In the genomic region with DNA sequence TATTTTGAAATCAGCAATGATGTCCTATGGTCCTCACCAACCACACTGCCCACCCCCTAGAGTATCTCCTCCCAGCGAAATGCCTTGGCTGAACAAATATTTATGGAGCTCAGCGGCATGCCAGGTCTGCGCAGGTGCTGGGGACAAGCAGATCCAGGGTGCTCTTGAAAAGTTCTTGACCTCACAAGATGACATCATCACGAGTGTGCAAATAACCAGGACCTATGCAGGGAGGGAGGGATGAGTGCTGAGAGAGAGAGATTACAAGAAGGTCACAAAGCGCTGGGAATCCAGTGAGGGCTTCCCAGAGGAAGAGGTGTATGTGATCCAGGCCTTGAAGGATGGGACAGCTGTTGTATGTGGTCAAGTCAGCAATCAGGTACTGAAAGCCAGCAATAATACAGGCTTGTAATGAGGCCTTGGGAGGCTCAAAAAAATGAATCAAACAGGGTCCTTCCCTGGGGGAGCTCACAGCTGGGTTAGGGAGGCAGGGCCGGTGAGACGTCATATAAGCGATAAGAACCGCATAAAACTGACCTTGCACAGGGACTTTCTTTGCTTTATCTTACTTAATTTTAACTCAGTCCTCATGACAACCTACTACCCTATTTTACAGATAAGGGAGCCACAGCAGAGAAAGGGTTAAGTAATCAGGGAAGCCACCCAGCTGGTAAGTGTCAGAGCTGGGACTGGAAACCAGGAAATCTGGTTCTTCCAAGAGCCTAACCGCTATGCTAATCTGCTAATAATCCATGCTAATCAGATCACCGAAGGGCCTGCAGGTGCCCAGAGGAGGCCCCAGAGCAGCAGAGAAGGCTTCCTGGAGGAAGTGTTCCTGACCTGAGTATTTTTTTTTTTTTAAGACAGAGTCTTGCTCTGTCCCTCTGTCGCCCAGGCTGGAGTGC, we compare ENCODE assay signal across 8 cellular contexts. TPM values are rescaled to one million over a fixed set of nuclear protein-coding genes. Genes with fewer than 3 reads are reported as not detected.
DNase-seq lines count a peak whose midpoint lies in the region; ATAC-seq, FAIRE-seq and TF ChIP-seq lines count a peak whose summit lies in the region.

No MANE protein-coding gene starts in this region.

- no peaks in the 10 kb centered on the region for H3K27me3 ChIP-seq in K562 (ENCODE audit: control insufficient read depth in 2 of 2, insufficient read depth in 2 of 2, low read length in 2 of 2)
- no peaks in the 10 kb centered on the region for H3K27me3 ChIP-seq in muscle layer of duodenum (ENCODE audit: low read depth, low read length)

- peak overlapping the region in 1 of 2 experiments; percentile 8; a peak in 1 of 4 replicates for H3K9ac ChIP-seq in K562 (ENCODE audit: insufficient read depth in 1 of 2, low read depth in 2 of 2, low read length in 2 of 2)

- H3K4me2 ChIP-seq in K562 (ENCODE audit: insufficient read depth, low read length), result peak overlapping the region; percentile 10; the same call in 1 of the 2 replicates

- H2AFZ ChIP-seq in K562 (ENCODE audit: low read depth, low read length), result no peak overlapping the region

- intact Hi-C loops in K562 (cut with micrococcal nuclease), result no loop called here

- no peak for TF ChIP-seq EP300 in K562 (IDR thresholded peaks at IDR 0.05; ENCODE audit: low read length)

- DNase-seq in D341Med (ENCODE audit: low spot score) (peak; percentile 81), NCI-H146 (lab: John Stamatoyannopoulos, UW) (peak; percentile 96), K562 (ENCODE audit: extremely low read depth in 1 of 4, low spot score in 3 of 4) (peak; percentile 51 to 64 (median 54))
- DNase-seq in activated effector memory CD4-positive, alpha-beta T cell treated with Interleukin-2 at 50 U/mL for 16 hours, result no peak

- peaks cover 19% of the 10 kb centered on the region for H4K20me1 ChIP-seq in K562 (replicated peaks; ENCODE audit: control insufficient read depth, insufficient read depth, low read length)

- H3K9me1 ChIP-seq in K562 (ENCODE audit: control insufficient read depth, insufficient read depth, low read length), result no peaks in the 10 kb centered on the region

- H3K4me1 ChIP-seq in K562 (replicated peaks in 1 of 2; ENCODE audit: control insufficient read depth in 2 of 2, insufficient read depth in 2 of 2, low read length in 2 of 2), result peaks cover 69 to 76% of the 10 kb centered on the region in 2 experiments
- H3K4me1 ChIP-seq in muscle layer of duodenum (ENCODE audit: control insufficient read depth in 1 of 2, insufficient read depth in 2 of 2, low read length in 2 of 2), result peaks cover 84 to 98% of the 10 kb centered on the region in 2 donors

- H3K4me3 ChIP-seq in K562 (no peak overlapping the region), muscle layer of duodenum (ENCODE audit: low read depth in 1 of 2, low read length in 2 of 2) (no peak overlapping the region)

- H3K79me2 ChIP-seq in K562 (ENCODE audit: control insufficient read depth, insufficient read depth, low read length), result peaks cover 86% of the 10 kb centered on the region

- BruUV-seq in K562 (replicated peaks; lab: Mats Ljungman, UMichigan), result no TSS peak

- peak; percentile 80 for FAIRE-seq in K562 (lab: Jason Lieb, UNC)

- H3K9me3 ChIP-seq in K562 (replicated peaks; ENCODE audit: control insufficient read depth, insufficient read depth, low read depth, low read length) (no peaks in the 10 kb centered on the region), muscle layer of duodenum (ENCODE audit: control insufficient read depth in 1 of 2, low read length in 2 of 2) (no peaks in the 10 kb centered on the region)

- in situ Hi-C loops in K562 (cut with MboI), result no loop called here

- H3K27ac ChIP-seq in K562 (ENCODE audit: extremely low read depth, low read depth, low read length) (0 out of 3 replicates have a peak overlapping the region, but pooled peaks have one; percentile 8), muscle layer of duodenum (ENCODE audit: low read length) (peak overlapping the region; percentile 73)

- no peak for TF ChIP-seq POLR2A in K562 (conservative IDR thresholded peaks at IDR 0.05)

- POLR2A ChIA-PET in K562 (lab: Yijun Ruan, JAX), result interaction anchor here (0.5 to 1.9 kb wide), 9 partner anchors 9 to 1363 kb away, joined by 3 to 8 read pairs (median 3); no protein-coding TSS in a partner anchor

- TF ChIP-seq RAD21 in K562 (CRISPR knock-in tag; conservative IDR thresholded peaks at IDR 0.05 in 1 of 2, IDR thresholded peaks at IDR 0.05 in 1 of 2), result no peak

- 24% methylated on average over 12 of the region's 12 CpGs for WGBS in K562 (ENCODE audit: insufficient coverage, low coverage, missing lambda C conversion rate)

- no peak for TF ChIP-seq CTCF in K562 (IDR thresholded peaks at IDR 0.05 in 2 of 3, conservative IDR thresholded peaks at IDR 0.05 in 1 of 3; ENCODE audit: insufficient read depth in 2 of 3, low read depth in 1 of 3, low read length in 3 of 3)

- CTCF ChIA-PET in K562 (lab: Yijun Ruan, JAX; ENCODE audit: low intra/inter-chr PET ratio), result no interaction called here

- ATAC-seq in K562 (peak; percentile 19), HG03571 (IDR thresholded peaks at IDR 0.05; ENCODE audit: unreplicated experiment) (no peak), GM21390 (IDR thresholded peaks at IDR 0.05; ENCODE audit: unreplicated experiment) (no peak), GM19467 (IDR thresholded peaks at IDR 0.05; ENCODE audit: unreplicated experiment) (no peak)

- peaks cover 31% of the 10 kb centered on the region; the same call in 1 of the 3 replicates for H3K36me3 ChIP-seq in K562 (ENCODE audit: control insufficient read depth, insufficient read depth, low read length)
- H3K36me3 ChIP-seq in muscle layer of duodenum (ENCODE audit: control insufficient read depth in 1 of 2, insufficient read depth in 2 of 2, low read length in 2 of 2), result no peaks in the 10 kb centered on the region

TF ChIP-seq in K562, 482 proteins besides CTCF, POLR2A, EP300 and RAD21 (continues in another document):
- TF ChIP-seq, protein P1, sequence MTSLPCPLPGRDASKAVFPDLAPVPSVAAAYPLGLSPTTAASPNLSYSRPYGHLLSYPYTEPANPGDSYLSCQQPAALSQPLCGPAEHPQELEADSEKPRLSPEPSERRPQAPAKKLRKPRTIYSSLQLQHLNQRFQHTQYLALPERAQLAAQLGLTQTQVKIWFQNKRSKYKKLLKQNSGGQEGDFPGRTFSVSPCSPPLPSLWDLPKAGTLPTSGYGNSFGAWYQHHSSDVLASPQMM (CRISPR knock-in tag; IDR thresholded peaks at IDR 0.05), result no peak
- TF ChIP-seq GTF2E2 (tag; IDR thresholded peaks at IDR 0.05) (no peak), TRIM24 (IDR thresholded peaks at IDR 0.05) (0 out of 4 replicates have a peak, but pooled peaks of 1 of the 2 experiments have one; percentile 14), DNMT1 (IDR thresholded peaks at IDR 0.05) (no peak)

RNA-seq across cellular contexts. Expression of a gene that starts 8.2 kb away (rescaled TPM):
- total RNA-seq in K562 (2011; cell fraction: chromatin; rRNA removed; ENCODE audit: low replicate concordance), result 58.4 and 169 TPM in 2 replicates
- total RNA-seq in K562 (2011; cell fraction: nucleolus; rRNA removed), result 93.3 and 107 TPM in 2 replicates
- total RNA-seq in K562 (2011; cell fraction: nucleoplasm; rRNA removed), result 70.8 and 73.7 TPM in 2 replicates
- total RNA-seq in K562 (2014; rRNA removed) (21.8 and 27.6 TPM in 2 replicates), K562 (2014; rRNA removed; fragmentation: Illumina TruSeq; extraction: Trizol) (22.9 and 28.5 TPM in 2 replicates), K562 (2015; rRNA removed; fragmentation: Illumina TruSeq; extraction: Trizol) (41.7 and 43.5 TPM in 2 replicates), K562 (2021) (43.6 and 45.4 TPM in 2 replicates)
- polyA plus RNA-seq in K562 (2011; rRNA removed) (26.2 and 30.8 TPM in 2 replicates), K562 (2014; fragmentation: Illumina TruSeq; extraction: Trizol) (35.6 and 38.4 TPM in 2 replicates), K562 (2014; fragmentation: Nextera tagmentation; extraction: Ambion mirVana) (10 to 100 TPM in 1 of 2 experiments, 1 to 10 TPM in 1; 6.6 to 13.1 TPM), K562 (2014; rRNA removed) (24.2 and 30.6 TPM in 2 replicates)
- 28.6 and 44.2 TPM in 2 replicates for polyA plus RNA-seq in K562 (2011; cell fraction: cytosol; rRNA removed)
- polyA plus RNA-seq in K562 (2011; cell fraction: nucleus; rRNA removed), result 30.8 and 44.9 TPM in 2 replicates
- polyA plus RNA-seq in K562 (2012), result 33.4 and 35.1 TPM in 2 replicates
- 80.3 and 121 TPM in 2 replicates for polyA minus RNA-seq in K562 (2011; rRNA and poly(A)+ RNA removed)
- polyA minus RNA-seq in K562 (2011; cell fraction: cytosol; rRNA and poly(A)+ RNA removed), result 31.7 and 45.7 TPM in 2 replicates
- polyA minus RNA-seq in K562 (2011; cell fraction: nucleus; rRNA and poly(A)+ RNA removed), result 63.5 and 65.3 TPM in 2 replicates

RNA-seq across cellular contexts. Expression of a gene that starts 56.1 kb away (rescaled TPM):
- total RNA-seq in K562 (2011; cell fraction: chromatin; rRNA removed; ENCODE audit: low replicate concordance), result 368 and 416 TPM in 2 replicates
- 577 and 735 TPM in 2 replicates for total RNA-seq in K562 (2011; cell fraction: nucleolus; rRNA removed)
- 828 and 1,575 TPM in 2 replicates for total RNA-seq in K562 (2011; cell fraction: nucleoplasm; rRNA removed)
- total RNA-seq in K562 (2014; rRNA removed), result 2,700 and 3,102 TPM in 2 replicates
- total RNA-seq in K562 (2014; rRNA removed; fragmentation: Illumina TruSeq; extraction: Trizol), result 3,530 and 3,738 TPM in 2 replicates
- 3,411 and 3,679 TPM in 2 replicates for total RNA-seq in K562 (2015; rRNA removed; fragmentation: Illumina TruSeq; extraction: Trizol)
- total RNA-seq in K562 (2021), result 3,592 and 3,622 TPM in 2 replicates
- 3,472 and 4,261 TPM in 2 replicates for polyA plus RNA-seq in K562 (2011; rRNA removed)
- polyA plus RNA-seq in K562 (2011; cell fraction: cytosol; rRNA removed), result 3,466 and 4,968 TPM in 2 replicates
- 1,428 and 2,203 TPM in 2 replicates for polyA plus RNA-seq in K562 (2011; cell fraction: nucleus; rRNA removed)
- polyA plus RNA-seq in K562 (2012), result 4,980 and 5,479 TPM in 2 replicates
- 4,042 and 4,231 TPM in 2 replicates for polyA plus RNA-seq in K562 (2014; fragmentation: Illumina TruSeq; extraction: Trizol)
- polyA plus RNA-seq in K562 (2014; fragmentation: Nextera tagmentation; extraction: Ambion mirVana), result 1,000 to 10,000 TPM; 5,693 to 5,771 TPM
- 3,097 and 3,731 TPM in 2 replicates for polyA plus RNA-seq in K562 (2014; rRNA removed)
- 1,903 and 2,025 TPM in 2 replicates for polyA minus RNA-seq in K562 (2011; rRNA and poly(A)+ RNA removed)
- 774 and 918 TPM in 2 replicates for polyA minus RNA-seq in K562 (2011; cell fraction: cytosol; rRNA and poly(A)+ RNA removed)
- polyA minus RNA-seq in K562 (2011; cell fraction: nucleus; rRNA and poly(A)+ RNA removed), result 197 and 395 TPM in 2 replicates
